8 cellular contexts compared by ENCODE assay signal in genomic region chr10:97292097-97292861, GRCh38. TPM values are rescaled to one million over a fixed set of nuclear protein-coding genes. Genes with fewer than 3 reads are reported as not detected.
DNase-seq lines count a peak whose midpoint lies in the region; ATAC-seq and TF ChIP-seq lines count a peak whose summit lies in the region.

Gene ARHGAP19 (minus strand): TSS chr10:97292637. CDS start chr10:97292627, 10 bp downstream.

- H3K4me1 Mint-ChIP-seq in activated naive CD8-positive, alpha-beta T cell treated with anti-CD3 and anti-CD28 coated beads, Interleukin-2, amount 10 ng/mL, durations not matched to agents 7 days and 5 days, result peaks cover 25% of the 10 kb centered on the region
- H3K4me1 Mint-ChIP-seq in osteocyte (ENCODE audit: unreplicated experiment), result peaks cover 16% of the 10 kb centered on the region

- TF ChIP-seq POLR2A in thyroid gland (IDR thresholded peaks at IDR 0.05), result peak in 1 of 2 donors; percentile 91

- H3K4me1 ChIP-seq in thyroid gland, result peaks cover 6% of the 10 kb centered on the region in 2 donors

- H3K27me3 ChIP-seq in SU-DHL-6 (ENCODE audit: low read length), result no peaks in the 10 kb centered on the region
- no peaks in the 10 kb centered on the region for H3K27me3 ChIP-seq in thyroid gland

- H3K27ac Mint-ChIP-seq in activated naive CD8-positive, alpha-beta T cell treated with anti-CD3 and anti-CD28 coated beads, Interleukin-2, amount 10 ng/mL, durations not matched to agents 7 days and 5 days, result peak within 1 kb of the TSS; percentile 88
- H3K27ac Mint-ChIP-seq in osteocyte (ENCODE audit: unreplicated experiment), result peak within 1 kb of the TSS; percentile 95

- no peaks in the 10 kb centered on the region for H4K20me1 ChIP-seq in SU-DHL-6 (ENCODE audit: low read depth, low read length)

- no peaks in the 10 kb centered on the region for H3K9me2 ChIP-seq in SU-DHL-6 (replicated peaks; ENCODE audit: insufficient read depth, low read length)

- peaks cover 2% of the 10 kb centered on the region for H3K27me3 Mint-ChIP-seq in activated naive CD8-positive, alpha-beta T cell treated with anti-CD3 and anti-CD28 coated beads, Interleukin-2, amount 10 ng/mL, durations not matched to agents 7 days and 5 days
- H3K27me3 Mint-ChIP-seq in osteocyte (ENCODE audit: unreplicated experiment), result no peaks in the 10 kb centered on the region

- H3K79me2 ChIP-seq in SU-DHL-6 (ENCODE audit: insufficient read depth, low read length), result peaks cover 33% of the 10 kb centered on the region

- peak within 1 kb of the TSS; percentile 89 for H3K4me3 Mint-ChIP-seq in activated naive CD8-positive, alpha-beta T cell treated with anti-CD3 and anti-CD28 coated beads, Interleukin-2, amount 10 ng/mL, durations not matched to agents 7 days and 5 days
- peak within 1 kb of the TSS; percentile 82 for H3K4me3 Mint-ChIP-seq in osteocyte (ENCODE audit: unreplicated experiment)

- peaks cover 11% of the 10 kb centered on the region for H3K36me3 Mint-ChIP-seq in activated naive CD8-positive, alpha-beta T cell treated with anti-CD3 and anti-CD28 coated beads, Interleukin-2, amount 10 ng/mL, durations not matched to agents 7 days and 5 days
- no peaks in the 10 kb centered on the region for H3K36me3 Mint-ChIP-seq in osteocyte (ENCODE audit: unreplicated experiment)

- intact Hi-C loops in head of caudate nucleus (cut with DNase I), result no loop called here
- intact Hi-C loops in thyroid gland (cut with DNase I), result no loop called here

- H3K9me3 Mint-ChIP-seq in activated naive CD8-positive, alpha-beta T cell treated with anti-CD3 and anti-CD28 coated beads, Interleukin-2, amount 10 ng/mL, durations not matched to agents 7 days and 5 days, result no peaks in the 10 kb centered on the region
- H3K9me3 Mint-ChIP-seq in osteocyte (ENCODE audit: unreplicated experiment), result no peaks in the 10 kb centered on the region

- H3F3A ChIP-seq in SU-DHL-6 (ENCODE audit: insufficient read depth), result no peaks in the 10 kb centered on the region

- peak within 1 kb of the TSS; percentile 98 for H3K4me2 ChIP-seq in SU-DHL-6 (ENCODE audit: low read depth, low read length, poor library complexity, severe bottlenecking)

- peak within 1 kb of the TSS; percentile 78 for H3K27ac ChIP-seq in SU-DHL-6 (ENCODE audit: low read depth, low read length)
- peak within 1 kb of the TSS; percentile 80 to 92 (median 80) for H3K27ac ChIP-seq in thyroid gland

- WGBS in thyroid gland, 2 donors, result 0% methylated on average over 42 to 54 of the region's 55 CpGs

- H3K4me3 ChIP-seq in SU-DHL-6 (ENCODE audit: insufficient read depth, low read length, poor library complexity, severe bottlenecking) (peak within 1 kb of the TSS; percentile 81), thyroid gland (replicated peaks in 1 of 3) (peak within 1 kb of the TSS; percentile 25 to 67 (median 58))

- peak within 1 kb of the TSS; percentile 68 for H2AFZ ChIP-seq in SU-DHL-6 (ENCODE audit: low read depth, low read length, severe bottlenecking)

- 0 out of 2 replicates have a peak, but pooled peaks cover 2% of the 10 kb centered on the region for H3K36me3 ChIP-seq in SU-DHL-6 (ENCODE audit: low read length)
- H3K36me3 ChIP-seq in thyroid gland, result no peaks in the 10 kb centered on the region

- POLR2A ChIA-PET in activated naive CD8-positive, alpha-beta T cell treated with anti-CD3 and anti-CD28 coated beads, Interleukin-2, amount 10 ng/mL, durations not matched to agents 7 days and 5 days (lab: Charles Lee), result interaction anchor here (0.8 to 3.6 kb wide), 7 partner anchors 13 to 1203 kb away, joined by 3 to 21 read pairs (median 4); partner anchors contain the start of genes FRAT1 and RRP12

- ATAC-seq in HG02678 (IDR thresholded peaks at IDR 0.05; ENCODE audit: unreplicated experiment), result peak; percentile 95
- peak; percentile 100 for ATAC-seq in activated naive CD8-positive, alpha-beta T cell treated with anti-CD3 and anti-CD28 coated beads, Interleukin-2, amount 10 ng/mL, durations not matched to agents 7 days and 5 days (ENCODE audit: low read depth)

- DNase-seq in NCI-H128 (lab: John Stamatoyannopoulos, UW; ENCODE audit: unreplicated experiment), result peak; percentile 82
- peak; percentile 82 for DNase-seq in activated naive CD8-positive, alpha-beta T cell treated with anti-CD3 and anti-CD28 coated beads, Interleukin-2, amount 10 ng/mL, durations not matched to agents 7 days and 5 days
- peak; percentile 84 to 99 (median 96) for DNase-seq in head of caudate nucleus
- peak; percentile 97 for DNase-seq in osteocyte (ENCODE audit: extremely low spot score, unreplicated experiment)
- DNase-seq in thyroid gland, result peak; percentile 97 to 98

- peak; percentile 36; the same call in 2 of the 3 replicates for TF ChIP-seq CTCF in GM12872 (IDR thresholded peaks at IDR 0.05; ENCODE audit: insufficient read depth, low read depth, low read length)
- no peak for TF ChIP-seq CTCF in SU-DHL-6 (IDR thresholded peaks at IDR 0.05; ENCODE audit: insufficient read depth, low read length, poor library complexity, severe bottlenecking)
- peak; percentile 21 for TF ChIP-seq CTCF in osteocyte (IDR thresholded peaks at IDR 0.05)
- TF ChIP-seq CTCF in thyroid gland (IDR thresholded peaks at IDR 0.05), result no peak

- no peaks in the 10 kb centered on the region for H3K9me3 ChIP-seq in SU-DHL-6 (ENCODE audit: insufficient read depth, low read length)
- no peaks in the 10 kb centered on the region for H3K9me3 ChIP-seq in thyroid gland

- H3K9ac ChIP-seq in SU-DHL-6 (ENCODE audit: low read length), result peak within 1 kb of the TSS; percentile 88

RNA-seq across cellular contexts. Expression of gene ARHGAP19, which starts in this region (rescaled TPM):
- 10 to 100 TPM; 35.4 to 44.5 TPM for total RNA-seq in activated naive CD8-positive, alpha-beta T cell treated with anti-CD3 and anti-CD28 coated beads, Interleukin-2, amount 10 ng/mL, durations not matched to agents 7 days and 5 days
- total RNA-seq in osteocyte (5.0 and 5.5 TPM in 2 replicates), thyroid gland (10 to 100 TPM in 1 of 4 donors, 1 to 10 TPM in 3; 7.0 to 11.0 (median 8.5) TPM)

Comparison
In these comparisons a context has a peak if more than half of its experiments do, and no peak if none do; other contexts are left out.
1. Peak in every context shown above with its lines: DNase-seq, ATAC-seq, H3K4me3 ChIP-seq and H3K27ac ChIP-seq.
2. CTCF ChIP-seq: peak in GM12872 (single experiment) and osteocyte (single experiment); none in SU-DHL-6 (single experiment) and thyroid gland (0 of 6).